ENCODE assay signal across 28 cellular contexts in genomic region chr14:28701733-28702132, GRCh38.
"Had no signal": no experiment of that assay in that cellular context is flagged by ENCODE, and none has a peak within 500 bp of the region (broad histone marks: within the 10 kb centered on the region; RNA-seq: fewer than 3 reads in every experiment).

No MANE protein-coding gene starts in this region.

- FAIRE-seq: urothelium cell line had no signal

- H3K4me3 Mint-ChIP-seq: stimulated activated memory B cell treated with anti-CD40 and anti-IgM and Interleukin-4, amounts not matched to agents 10 μg/mL and 1 μg/mL and 100 μg/mL, for 72 hours; stimulated activated naive B cell treated with anti-CD40 and anti-IgM and Interleukin-4, amounts not matched to agents 10 μg/mL and 1 μg/mL and 100 μg/mL, for 72 hours; stimulated activated naive CD8-positive, alpha-beta T cell treated with anti-CD3 and anti-CD28 coated beads, Interleukin-15, amount 100 ng/mL, for 72 hours; stimulated activated naive CD8-positive, alpha-beta T cell treated with anti-CD3 and anti-CD28 coated beads, Interleukin-15, Interleukin-2, amounts not matched to agents 100 ng/mL and 50 ng/mL, for 24 hours; type B pancreatic cell had no signal

- ATAC-seq: stimulated activated memory B cell treated with anti-CD40 and anti-IgM and Interleukin-4, amounts not matched to agents 10 μg/mL and 1 μg/mL and 100 μg/mL, for 72 hours; stimulated activated naive B cell treated with anti-CD40 and anti-IgM and Interleukin-4, amounts not matched to agents 10 μg/mL and 1 μg/mL and 100 μg/mL, for 72 hours; stimulated activated naive CD8-positive, alpha-beta T cell treated with anti-CD3 and anti-CD28 coated beads, Interleukin-15, amount 100 ng/mL, for 72 hours; stimulated activated naive CD8-positive, alpha-beta T cell treated with anti-CD3 and anti-CD28 coated beads, Interleukin-15, Interleukin-2, amounts not matched to agents 100 U/mL and 50 U/mL, for 24 hours; upper lobe of right lung had no signal

- H3K27ac ChIP-seq: stomach, suprapubic skin, testis, thoracic aorta, thyroid gland, tibial artery, tibial nerve, transverse colon, upper lobe of left lung, upper lobe of right lung, uterus, vagina had no signal

- H3K4me1 ChIP-seq: stomach, suprapubic skin, testis, thyroid gland, tibial artery, tibial nerve, transverse colon, upper lobe of left lung, upper lobe of right lung, uterus, vagina had no signal

- DNase-seq: stimulated activated CD4-positive, alpha-beta T cell treated with anti-CD3 and anti-CD28 coated beads, Interleukin-2, amount 100 ng/mL, for 24 hours; stimulated activated CD4-positive, alpha-beta T cell treated with anti-CD3 and anti-CD28 coated beads, Interleukin-2, amount 100 ng/mL, for 48 hours; stimulated activated CD4-positive, alpha-beta T cell treated with anti-CD3 and anti-CD28 coated beads, Interleukin-4, amount 100 ng/mL, for 1 hour; stimulated activated CD4-positive, alpha-beta T cell treated with anti-CD3 and anti-CD28 coated beads, Interleukin-4, amount 100 ng/mL, for 24 hours; stimulated activated CD4-positive, alpha-beta T cell treated with anti-CD3 and anti-CD28 coated beads, Interleukin-4, amount 100 ng/mL, for 4 hours; stimulated activated CD8-positive, alpha-beta memory T cell treated with anti-CD3 and anti-CD28 coated beads, Interleukin-4, amount 100 ng/mL, for 48 hours; stimulated activated naive B cell treated with anti-CD40 and anti-IgM and Interleukin-4, amounts not matched to agents 10 μg/mL and 1 μg/mL and 100 μg/mL, for 72 hours; stimulated activated naive CD4-positive, alpha-beta T cell; stimulated activated naive CD4-positive, alpha-beta T cell treated with Interleukin-2 at 50 U/mL for 16 hours; stimulated activated naive CD8-positive, alpha-beta T cell treated with anti-CD3 and anti-CD28 coated beads, Interleukin-15, amount 100 ng/mL, for 72 hours; stimulated activated naive CD8-positive, alpha-beta T cell treated with anti-CD3 and anti-CD28 coated beads, Interleukin-15, Interleukin-2, amounts not matched to agents 100 U/mL and 50 U/mL, for 24 hours; stomach; substantia nigra; testis; thyroid gland; tibial artery; transverse colon; upper lobe of left lung; upper lobe of right lung; uterus had no signal

- H3K36me3 ChIP-seq: stomach, suprapubic skin, thoracic aorta, thyroid gland, tibial artery, tibial nerve, transverse colon, upper lobe of left lung, upper lobe of right lung, uterus, vagina had no signal

- H3K27ac Mint-ChIP-seq: stimulated activated memory B cell treated with anti-CD40 and anti-IgM and Interleukin-4, amounts not matched to agents 10 μg/mL and 1 μg/mL and 100 μg/mL, for 72 hours; stimulated activated naive B cell treated with anti-CD40 and anti-IgM and Interleukin-4, amounts not matched to agents 10 μg/mL and 1 μg/mL and 100 μg/mL, for 72 hours; stimulated activated naive CD8-positive, alpha-beta T cell treated with anti-CD3 and anti-CD28 coated beads, Interleukin-15, amount 100 ng/mL, for 72 hours; stimulated activated naive CD8-positive, alpha-beta T cell treated with anti-CD3 and anti-CD28 coated beads, Interleukin-15, Interleukin-2, amounts not matched to agents 100 ng/mL and 50 ng/mL, for 24 hours; type B pancreatic cell had no signal

- H3K36me3 Mint-ChIP-seq: stimulated activated memory B cell treated with anti-CD40 and anti-IgM and Interleukin-4, amounts not matched to agents 10 μg/mL and 1 μg/mL and 100 μg/mL, for 72 hours; stimulated activated naive B cell treated with anti-CD40 and anti-IgM and Interleukin-4, amounts not matched to agents 10 μg/mL and 1 μg/mL and 100 μg/mL, for 72 hours; type B pancreatic cell had no signal

- H3K4me3 ChIP-seq: stomach, suprapubic skin, testis, thoracic aorta, thyroid gland, tibial artery, tibial nerve, transverse colon, upper lobe of left lung, upper lobe of right lung, uterus, vagina had no signal

- H3K27me3 ChIP-seq: stomach, suprapubic skin, testis, thyroid gland, tibial artery, tibial nerve, transverse colon, upper lobe of left lung, upper lobe of right lung, uterus, vagina had no signal

- H3K4me1 Mint-ChIP-seq: stimulated activated memory B cell treated with anti-CD40 and anti-IgM and Interleukin-4, amounts not matched to agents 10 μg/mL and 1 μg/mL and 100 μg/mL, for 72 hours; stimulated activated naive B cell treated with anti-CD40 and anti-IgM and Interleukin-4, amounts not matched to agents 10 μg/mL and 1 μg/mL and 100 μg/mL, for 72 hours; stimulated activated naive CD8-positive, alpha-beta T cell treated with anti-CD3 and anti-CD28 coated beads, Interleukin-15, amount 100 ng/mL, for 72 hours had no signal

- H3K9me3 ChIP-seq: stomach, suprapubic skin, testis, thoracic aorta, thyroid gland, tibial artery, tibial nerve, transverse colon, upper lobe of left lung, upper lobe of right lung, uterus, vagina had no signal

- H3K9me3 Mint-ChIP-seq: stimulated activated memory B cell treated with anti-CD40 and anti-IgM and Interleukin-4, amounts not matched to agents 10 μg/mL and 1 μg/mL and 100 μg/mL, for 72 hours; type B pancreatic cell had no signal
